ENCODE assay signal across 15 cellular contexts in genomic region chr22:26445577-26446275, GRCh38.
"Had no signal": no experiment of that assay in that cellular context is flagged by ENCODE, and none has a peak within 500 bp of the region (broad histone marks: within the 10 kb centered on the region; RNA-seq: fewer than 3 reads in every experiment).

No MANE protein-coding gene starts in this region.

- H3K4me1 ChIP-seq: breast epithelium had no signal

- H3K27ac ChIP-seq: breast epithelium, esophagus squamous epithelium had no signal

- DNase-seq: activated CD4-positive, alpha-beta T cell treated with anti-CD3 and anti-CD28 coated beads, Interleukin-2, amount 50 U/mL, for 4 hours; activated effector memory CD4-positive, alpha-beta T cell treated with Interleukin-2 at 50 U/mL for 16 hours; activated T-cell treated with anti-CD3 and anti-CD28 coated beads, Interleukin-2, amount 50 U/mL, for 24 hours; anterior cingulate cortex; esophagus squamous epithelium; foreskin fibroblast; mammary epithelial cell; stimulated activated CD4-positive, alpha-beta T cell treated with anti-CD3 and anti-CD28 coated beads, Interleukin-2, amount 100 ng/mL, for 24 hours; stimulated activated naive CD4-positive, alpha-beta T cell had no signal

- H3K4me3 ChIP-seq: breast epithelium, esophagus squamous epithelium had no signal

- H3K36me3 Mint-ChIP-seq: natural killer cell treated with Interleukin-12 subunit alpha and Interleukin-12 subunit beta and Interleukin-15 and Interleukin-18, amount 100 ng/mL, for 72 hours had no signal

- H3K27me3 Mint-ChIP-seq: activated T-cell treated with anti-CD3 and anti-CD28 coated beads, Interleukin-2, amount 50 U/mL, for 24 hours; natural killer cell treated with Interleukin-12 subunit alpha and Interleukin-12 subunit beta and Interleukin-15 and Interleukin-18, amount 100 ng/mL, for 72 hours had no signal

- H3K27ac Mint-ChIP-seq: activated T-cell treated with anti-CD3 and anti-CD28 coated beads, Interleukin-2, amount 50 U/mL, for 24 hours; natural killer cell treated with Interleukin-12 subunit alpha and Interleukin-12 subunit beta and Interleukin-15 and Interleukin-18, amount 100 ng/mL, for 72 hours had no signal

- H3K27me3 ChIP-seq: breast epithelium, esophagus squamous epithelium had no signal

- H3K9me3 ChIP-seq: breast epithelium, esophagus squamous epithelium had no signal

- H3K4me3 Mint-ChIP-seq: activated T-cell treated with anti-CD3 and anti-CD28 coated beads, Interleukin-2, amount 50 U/mL, for 24 hours; natural killer cell treated with Interleukin-12 subunit alpha and Interleukin-12 subunit beta and Interleukin-15 and Interleukin-18, amount 100 ng/mL, for 72 hours had no signal

- ATAC-seq: activated CD4-positive, CD25-positive, alpha-beta regulatory T cell treated with anti-CD3 and anti-CD28 coated beads, Interleukin-2, amount 50 U/mL, for 24 hours; activated naive CD4-positive, alpha-beta T cell treated with anti-CD3 and anti-CD28 coated beads, Interleukin-2, amount 50 U/mL, for 72 hours; left lobe of liver; natural killer cell treated with Interleukin-12 subunit alpha and Interleukin-12 subunit beta and Interleukin-15 and Interleukin-18, amount 100 ng/mL, for 72 hours; sciatic nerve had no signal
